In the genomic region with DNA sequence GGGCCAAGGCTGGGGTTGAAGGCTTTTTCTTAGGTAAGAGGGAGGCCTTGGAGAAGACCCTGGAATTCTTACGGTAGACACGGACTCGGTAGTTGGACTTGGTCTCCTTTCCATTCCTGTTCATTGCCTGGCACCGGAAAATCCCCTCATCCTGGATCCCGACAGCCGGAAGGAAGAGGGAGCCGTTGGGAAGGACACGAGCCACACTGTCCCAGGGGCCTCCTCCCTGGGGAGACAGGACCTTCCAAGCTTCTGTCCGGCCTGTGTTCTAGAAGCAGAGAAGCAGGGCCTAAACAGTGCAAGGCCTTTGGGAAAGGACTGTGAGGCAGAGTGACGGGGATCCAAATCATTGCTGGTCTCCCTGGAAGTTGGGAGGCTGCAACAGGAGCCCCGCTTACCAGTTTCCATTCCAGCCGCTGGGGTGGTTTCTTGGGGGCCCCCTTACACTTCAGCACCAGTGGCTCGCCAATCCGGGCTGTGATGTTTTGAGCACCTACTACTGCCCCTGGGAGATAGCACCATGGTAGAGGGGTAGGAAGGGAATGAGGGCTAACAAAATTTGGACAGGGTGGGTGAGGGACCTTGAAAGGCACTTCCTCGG, we compare ENCODE assay signal across 15 cellular contexts. TPM values are rescaled to one million over a fixed set of nuclear protein-coding genes. Genes with fewer than 3 reads are reported as not detected.
DNase-seq lines count a peak whose midpoint lies in the region; ATAC-seq and TF ChIP-seq lines count a peak whose summit lies in the region.
"Had no signal": no experiment of that assay in that cellular context is flagged by ENCODE, and none has a peak within 500 bp of the region (broad histone marks: within the 10 kb centered on the region; RNA-seq: fewer than 3 reads in every experiment).

No MANE protein-coding gene starts in this region.

- H3K4me1 Mint-ChIP-seq in brain (peaks cover 64% of the 10 kb centered on the region), Calu3 (ENCODE audit: low read depth, unreplicated experiment) (peaks cover 22% of the 10 kb centered on the region)
- peaks cover 46 to 74% (median 64%) of the 10 kb centered on the region in 7 donors for H3K4me1 Mint-ChIP-seq in naive thymus-derived CD4-positive, alpha-beta T cell

- H3K9me3 ChIP-seq in heart left ventricle: no peaks in the 10 kb centered on the region
- H3K9me3 ChIP-seq in naive thymus-derived CD4-positive, alpha-beta T cell (ENCODE audit: control insufficient read depth in 2 of 3, low read length in 3 of 3): no peaks in the 10 kb centered on the region
- no peaks in the 10 kb centered on the region for H3K9me3 ChIP-seq in transverse colon

- TF ChIP-seq EP300 in transverse colon (IDR thresholded peaks at IDR 0.05; ENCODE audit: low read depth): no peak

- no peak for TF ChIP-seq CTCF in heart left ventricle (IDR thresholded peaks at IDR 0.05)
- no peak for TF ChIP-seq CTCF in brain (conservative IDR thresholded peaks at IDR 0.05)
- no peak for TF ChIP-seq CTCF in transverse colon (IDR thresholded peaks at IDR 0.05)
- no peak for TF ChIP-seq CTCF in Calu3 (IDR thresholded peaks at IDR 0.05; ENCODE audit: unreplicated experiment)

- intact Hi-C loops in heart left ventricle (cut with DNase I): no loop called here
- intact Hi-C loops in Right ventricle myocardium superior (cut with DNase I): no loop called here
- intact Hi-C loops in naive thymus-derived CD4-positive, alpha-beta T cell (cut with micrococcal nuclease): no loop called here
- intact Hi-C loops in transverse colon (cut with DNase I; ENCODE audit: low total_unique reads): no loop called here
- intact Hi-C loops in Calu3 (cut with micrococcal nuclease; ENCODE audit: unreplicated experiment): no loop called here

- DNase-seq in heart left ventricle (peak in 4 of 5 donors; percentile 57 to 67 (median 64)), Right ventricle myocardium superior (no peak), transverse colon (no peak), Calu3 (no peak), HCEC 1CT (no peak), NCI-H1417 treated with DMSO at 0.1 percent for 48 hours (lab: John Stamatoyannopoulos, UW) (no peak)
- DNase-seq in naive thymus-derived CD4-positive, alpha-beta T cell: no peak
- DNase-seq: activated CD4-positive, alpha-beta T cell treated with anti-CD3 and anti-CD28 coated beads, Interleukin-2, amount 10 ng/mL, durations not matched to agents 7 days and 5 days; activated effector memory CD4-positive, alpha-beta T cell treated with anti-CD3 and anti-CD28 coated beads, Interleukin-2, amount 50 U/mL, for 16 hours; left colon; NCI-H1105 treated with DMSO at 0.1 percent for 48 hours; NCI-H510A; OCI-M1 had no signal

- WGBS in heart left ventricle, 4 donors: 61 to 75% (median 69%) methylated on average over 12 to 15 of the region's 15 CpGs
- WGBS in transverse colon (ENCODE audit: low coverage in 1 of 2), 2 donors: 82 to 90% methylated on average over 2 to 15 of the region's 15 CpGs

- H3K27me3 ChIP-seq in heart left ventricle (no peaks in the 10 kb centered on the region), transverse colon (no peaks in the 10 kb centered on the region)
- no peaks in the 10 kb centered on the region for H3K27me3 ChIP-seq in naive thymus-derived CD4-positive, alpha-beta T cell (ENCODE audit: control insufficient read depth in 2 of 2, insufficient read depth in 2 of 2, low read length in 2 of 2)

- H3K27ac Mint-ChIP-seq in brain (peak overlapping the region in 4 of 5 experiments; percentile 45 to 80 (median 58)), Calu3 (ENCODE audit: unreplicated experiment) (no peak overlapping the region)
- H3K27ac Mint-ChIP-seq in naive thymus-derived CD4-positive, alpha-beta T cell: peak overlapping the region in 7 of 9 donors; percentile 31 to 68 (median 46)

- H3K36me3 Mint-ChIP-seq in brain: peaks cover 56% of the 10 kb centered on the region
- peaks cover 10 to 35% (median 27%) of the 10 kb centered on the region in 5 donors for H3K36me3 Mint-ChIP-seq in naive thymus-derived CD4-positive, alpha-beta T cell
- peaks cover 76% of the 10 kb centered on the region for H3K36me3 Mint-ChIP-seq in Calu3 (ENCODE audit: insufficient read depth, unreplicated experiment)

- H3K4me1 ChIP-seq in heart left ventricle (peaks cover 9 to 83% (median 69%) of the 10 kb centered on the region in 12 donors), transverse colon (peaks cover 17 to 57% (median 28%) of the 10 kb centered on the region in 4 donors)
- peaks cover 12 to 53% of the 10 kb centered on the region in 2 donors for H3K4me1 ChIP-seq in naive thymus-derived CD4-positive, alpha-beta T cell (ENCODE audit: control insufficient read depth in 2 of 2, insufficient read depth in 2 of 2, low read length in 2 of 2)

- CTCF ChIA-PET in naive thymus-derived CD4-positive, alpha-beta T cell (lab: Charles Lee): no interaction called here
- CTCF ChIA-PET in Calu3 (lab: Charles Lee): no interaction called here

- H3K9me3 Mint-ChIP-seq in brain (no peaks in the 10 kb centered on the region), Calu3 (ENCODE audit: low read depth, unreplicated experiment) (no peaks in the 10 kb centered on the region)
- H3K9me3 Mint-ChIP-seq in naive thymus-derived CD4-positive, alpha-beta T cell: no peaks in the 10 kb centered on the region
- H3K9me3 Mint-ChIP-seq: activated CD4-positive, alpha-beta T cell treated with anti-CD3 and anti-CD28 coated beads, Interleukin-2, amount 10 ng/mL, durations not matched to agents 7 days and 5 days had no signal

- in situ Hi-C loops in transverse colon (cut with MboI; ENCODE audit: low pct_ligation_motif_present in 1 of 4, low pct_unique_long_range_greater_than_20kb in 1 of 4, low sequenced_read_pairs in 3 of 4): no loop called here

- POLR2A ChIA-PET in naive thymus-derived CD4-positive, alpha-beta T cell (lab: Charles Lee): interaction anchor here (1.2 to 8.1 kb wide), 3 partner anchors 7 to 788 kb away, joined by 4 to 259 read pairs (median 5); partner anchors contain the start of genes FKBPL, GPSM3 and PBX2

- no peak for TF ChIP-seq POLR2A in heart left ventricle (IDR thresholded peaks at IDR 0.05)
- no peak for TF ChIP-seq POLR2A in transverse colon (IDR thresholded peaks at IDR 0.05)

- H3K27me3 Mint-ChIP-seq in brain: peaks cover 4% of the 10 kb centered on the region
- H3K27me3 Mint-ChIP-seq in naive thymus-derived CD4-positive, alpha-beta T cell: no peaks in the 10 kb centered on the region
- H3K27me3 Mint-ChIP-seq in Calu3 (ENCODE audit: unreplicated experiment): no peaks in the 10 kb centered on the region
- H3K27me3 Mint-ChIP-seq: activated CD4-positive, alpha-beta T cell treated with anti-CD3 and anti-CD28 coated beads, Interleukin-2, amount 10 ng/mL, durations not matched to agents 7 days and 5 days had no signal

- H3K4me3 ChIP-seq in heart left ventricle (no peak overlapping the region), transverse colon (no peak overlapping the region)
- no peak overlapping the region for H3K4me3 ChIP-seq in naive thymus-derived CD4-positive, alpha-beta T cell (ENCODE audit: low read length)

- H3K4me3 Mint-ChIP-seq in brain: no peak overlapping the region
- H3K4me3 Mint-ChIP-seq in naive thymus-derived CD4-positive, alpha-beta T cell: no peak overlapping the region
- H3K4me3 Mint-ChIP-seq in Calu3 (ENCODE audit: low read depth, unreplicated experiment): no peak overlapping the region
- H3K4me3 Mint-ChIP-seq: activated CD4-positive, alpha-beta T cell treated with anti-CD3 and anti-CD28 coated beads, Interleukin-2, amount 10 ng/mL, durations not matched to agents 7 days and 5 days had no signal

- H3K36me3 ChIP-seq in heart left ventricle: peaks cover 0 to 65% (median 55%) of the 10 kb centered on the region in 9 donors
- H3K36me3 ChIP-seq in naive thymus-derived CD4-positive, alpha-beta T cell (ENCODE audit: control insufficient read depth in 2 of 3, insufficient read depth in 3 of 3, low read length in 3 of 3): peaks cover 15 to 69% (median 27%) of the 10 kb centered on the region in 3 experiments
- H3K36me3 ChIP-seq in transverse colon: peaks cover 0 to 12% (median 5%) of the 10 kb centered on the region in 4 donors

- no TSS peak for BruUV-seq in Calu3 (replicated peaks; lab: Mats Ljungman, UMichigan)

- H3K27ac ChIP-seq in heart left ventricle: peak overlapping the region in 11 of 12 donors; percentile 62 to 100 (median 71)
- peak overlapping the region; percentile 17 for H3K27ac ChIP-seq in naive thymus-derived CD4-positive, alpha-beta T cell (ENCODE audit: low read depth, low read length)
- peak overlapping the region; percentile 6 to 98 (median 84) for H3K27ac ChIP-seq in transverse colon
- H3K27ac ChIP-seq: epithelial cell of prostate had no signal

- ATAC-seq in heart left ventricle (no peak), Right ventricle myocardium superior (ENCODE audit: poor library complexity) (no peak)
- no peak for ATAC-seq in naive thymus-derived CD4-positive, alpha-beta T cell
- ATAC-seq: left colon had no signal

RNA-seq across cellular contexts. Expression of gene AGER, which starts 0.5 kb away (rescaled TPM):
- total RNA-seq in heart left ventricle (1 to 10 TPM in 6 of 9 donors, under 1 TPM in 2, not detected in 1; 0.69 to 5.7 (median 2.2) TPM), Right ventricle myocardium superior (1.6 TPM), transverse colon (1 to 10 TPM; 1.1 to 9.0 (median 2.7) TPM), Calu3 (2022) (14.3 and 14.4 TPM in 2 replicates)
- polyA plus RNA-seq in heart left ventricle (1 to 10 TPM; 1.4 to 1.6 TPM), brain (ENCODE audit: insufficient read depth, low read depth, low replicate concordance) (2.1 TPM)
- 10 to 100 TPM; 32.6 to 92.2 (median 38.0) TPM for total RNA-seq in naive thymus-derived CD4-positive, alpha-beta T cell
- polyA plus RNA-seq in naive thymus-derived CD4-positive, alpha-beta T cell: under 1 TPM in 1 of 2 donors, not detected in 1; 0.47 TPM

RNA-seq across cellular contexts. Expression of gene RNF5, which starts 5.4 kb away (rescaled TPM):
- 100 to 1,000 TPM in 2 of 9 donors, 10 to 100 TPM in 7; 62.7 to 136 (median 84.5) TPM for total RNA-seq in heart left ventricle
- polyA plus RNA-seq in heart left ventricle: 100 to 1,000 TPM in 1 of 2 donors, 10 to 100 TPM in 1; 95.1 to 132 TPM
- total RNA-seq in Right ventricle myocardium superior: 94.6 TPM
- 231 TPM for polyA plus RNA-seq in brain (ENCODE audit: insufficient read depth, low read depth, low replicate concordance)
- total RNA-seq in naive thymus-derived CD4-positive, alpha-beta T cell: 10 to 100 TPM; 17.0 to 50.6 (median 40.9) TPM
- 100 to 1,000 TPM; 107 to 111 TPM for polyA plus RNA-seq in naive thymus-derived CD4-positive, alpha-beta T cell
- 100 to 1,000 TPM in 3 of 4 donors, 10 to 100 TPM in 1; 36.0 to 212 (median 120) TPM for total RNA-seq in transverse colon
- 85.4 and 89.6 TPM in 2 replicates for total RNA-seq in Calu3 (2022)

RNA-seq across cellular contexts. Expression of gene PBX2, which starts 6.4 kb away (rescaled TPM):
- total RNA-seq in heart left ventricle: 10 to 100 TPM; 25.3 to 60.4 (median 39.7) TPM
- 10 to 100 TPM; 35.7 to 42.1 TPM for polyA plus RNA-seq in heart left ventricle
- total RNA-seq in Right ventricle myocardium superior: 39.1 TPM
- polyA plus RNA-seq in brain (ENCODE audit: insufficient read depth, low read depth, low replicate concordance): 44.9 TPM
- total RNA-seq in naive thymus-derived CD4-positive, alpha-beta T cell: 100 to 1,000 TPM; 105 to 221 (median 144) TPM
- polyA plus RNA-seq in naive thymus-derived CD4-positive, alpha-beta T cell: 1 to 10 TPM; 2.5 to 3.0 TPM
- 10 to 100 TPM; 34.4 to 87.5 (median 41.3) TPM for total RNA-seq in transverse colon
- 122 and 141 TPM in 2 replicates for total RNA-seq in Calu3 (2022)

RNA-seq across cellular contexts. Expression of gene AGPAT1, which starts 7.7 kb away (rescaled TPM):
- total RNA-seq in heart left ventricle (10 to 100 TPM; 45.5 to 61.7 (median 51.0) TPM), Right ventricle myocardium superior (44.2 TPM), transverse colon (10 to 100 TPM; 17.9 to 67.2 (median 50.1) TPM), Calu3 (2022) (138 and 139 TPM in 2 replicates)
- polyA plus RNA-seq in heart left ventricle (10 to 100 TPM; 43.5 to 79.1 TPM), brain (ENCODE audit: insufficient read depth, low read depth, low replicate concordance) (199 TPM)
- total RNA-seq in naive thymus-derived CD4-positive, alpha-beta T cell: 10 to 100 TPM; 25.0 to 46.1 (median 31.6) TPM
- 10 to 100 TPM; 19.3 to 19.5 TPM for polyA plus RNA-seq in naive thymus-derived CD4-positive, alpha-beta T cell

RNA-seq across cellular contexts. Expression of gene GPSM3, which starts 8.9 kb away (rescaled TPM):
- total RNA-seq in heart left ventricle (10 to 100 TPM in 2 of 9 donors, 1 to 10 TPM in 7; 1.6 to 41.0 (median 3.8) TPM), Right ventricle myocardium superior (4.1 TPM), transverse colon (1 to 10 TPM in 3 of 4 donors, under 1 TPM in 1; 1.00 to 8.6 (median 6.7) TPM), Calu3 (2022) (6.2 and 6.3 TPM in 2 replicates)
- polyA plus RNA-seq in heart left ventricle (1 to 10 TPM; 2.9 to 5.5 TPM), brain (ENCODE audit: insufficient read depth, low read depth, low replicate concordance) (7.3 TPM)
- total RNA-seq in naive thymus-derived CD4-positive, alpha-beta T cell: 100 to 1,000 TPM; 268 to 325 (median 277) TPM
- polyA plus RNA-seq in naive thymus-derived CD4-positive, alpha-beta T cell: 100 to 1,000 TPM; 148 to 178 TPM

Comparison
In these comparisons a context has a peak if more than half of its experiments do, and no peak if none do; other contexts are left out.
1. DNase-seq: peak in heart left ventricle (4 of 5); none in Right ventricle myocardium superior (single experiment), naive thymus-derived CD4-positive, alpha-beta T cell (0 of 9), transverse colon (single experiment), Calu3 (single experiment), HCEC 1CT (single experiment) and NCI-H1417 treated with DMSO at 0.1 percent for 48 hours (single experiment).
2. H3K27ac ChIP-seq: peak in every context shown above with its lines; median percentile 84 in transverse colon; 71 in heart left ventricle; 17 in naive thymus-derived CD4-positive, alpha-beta T cell.